Comparison of ENCODE assay signal across 1 cellular context in the genomic region with DNA sequence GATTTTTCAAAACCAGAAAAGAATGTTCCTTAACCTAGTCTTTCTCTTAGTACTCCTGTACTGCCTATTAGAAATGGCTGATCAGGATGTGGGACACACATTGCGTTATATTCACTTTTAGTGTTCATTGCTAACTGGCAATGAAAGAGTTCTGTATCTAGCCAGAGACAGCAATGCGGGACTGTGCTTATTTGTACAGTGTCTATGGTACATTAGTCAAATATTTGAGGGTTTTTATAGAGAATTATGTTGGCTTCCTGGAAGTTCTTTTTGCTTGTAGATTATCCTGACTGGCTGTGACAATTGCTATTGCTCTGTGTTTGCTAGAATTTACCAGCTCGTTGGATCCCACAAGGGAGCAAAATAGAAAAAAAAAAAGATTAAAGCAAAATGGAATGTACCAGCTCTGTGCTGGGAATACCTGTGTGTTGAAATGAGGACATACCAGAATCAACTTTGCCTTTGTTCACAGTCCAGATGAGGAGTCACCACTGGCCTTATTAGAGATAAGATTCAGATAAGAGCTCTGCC.
TF ChIP-seq lines count a peak whose summit lies in the region.

No MANE protein-coding gene starts in this region.

TF ChIP-seq in HepG2, 621 proteins besides CTCF, POLR2A, EP300 and RAD21 (continues in another document):
- TF ChIP-seq SP5 (CRISPR knock-in tag; IDR thresholded peaks at IDR 0.05; ENCODE audit: borderline replicate concordance, low read depth) (peak; percentile 60; the same call in 1 of the 2 replicates), SIN3B (IDR thresholded peaks at IDR 0.05; ENCODE audit: low read length) (no peak), SOX6 (IDR thresholded peaks at IDR 0.05) (no peak), SOX6 (CRISPR knock-in tag; IDR thresholded peaks at IDR 0.05) (peak; percentile 92), CENPBD1 (CRISPR knock-in tag; IDR thresholded peaks at IDR 0.05; ENCODE audit: borderline replicate concordance, low read depth) (no peak), TCF7 (IDR thresholded peaks at IDR 0.05; ENCODE audit: low read depth) (peak; percentile 88), NR2F6 (IDR thresholded peaks at IDR 0.05) (peak; percentile 39), NR2F6 (CRISPR knock-in tag; IDR thresholded peaks at IDR 0.05) (peak; percentile 42), TCF7L2 (IDR thresholded peaks at IDR 0.05; ENCODE audit: low read depth, low read length) (peak; percentile 83), ZNF564 (CRISPR knock-in tag; IDR thresholded peaks at IDR 0.05) (no peak), NFE2 (CRISPR knock-in tag; IDR thresholded peaks at IDR 0.05) (no peak), ZBTB42 (CRISPR knock-in tag; IDR thresholded peaks at IDR 0.05) (no peak), ZBTB20 (CRISPR knock-in tag; IDR thresholded peaks at IDR 0.05; ENCODE audit: borderline replicate concordance, low read depth) (no peak), ARID3A (IDR thresholded peaks at IDR 0.05; ENCODE audit: low read depth, low read length) (peak; percentile 93), HNRNPUL1 (IDR thresholded peaks at IDR 0.05; ENCODE audit: low read depth, low read length) (peak; percentile 77; the same call in 1 of the 2 replicates), MXD4 (CRISPR knock-in tag; IDR thresholded peaks at IDR 0.05) (0 out of 2 replicates have a peak, but pooled peaks have one; percentile 21), MEIS1 (CRISPR knock-in tag; IDR thresholded peaks at IDR 0.05; ENCODE audit: borderline replicate concordance) (no peak), ZSCAN29 (CRISPR knock-in tag; conservative IDR thresholded peaks at IDR 0.05) (no peak), ZFP91 (CRISPR knock-in tag; IDR thresholded peaks at IDR 0.05; ENCODE audit: borderline replicate concordance) (no peak), ZNF512B (CRISPR knock-in tag; IDR thresholded peaks at IDR 0.05; ENCODE audit: borderline replicate concordance) (no peak), ZNF644 (CRISPR knock-in tag; IDR thresholded peaks at IDR 0.05; ENCODE audit: low read depth) (peak; percentile 9; the same call in 1 of the 2 replicates), ZBTB25 (CRISPR knock-in tag; IDR thresholded peaks at IDR 0.05) (0 out of 2 replicates have a peak, but pooled peaks have one; percentile 40), TBX2 (CRISPR knock-in tag; IDR thresholded peaks at IDR 0.05; ENCODE audit: borderline replicate concordance) (peak; percentile 65; the same call in 1 of the 2 replicates), GABPB1 (CRISPR knock-in tag; IDR thresholded peaks at IDR 0.05) (no peak), ATRX (CRISPR knock-in tag; IDR thresholded peaks at IDR 0.05; ENCODE audit: borderline replicate concordance) (no peak), ZNF143 (CRISPR knock-in tag; IDR thresholded peaks at IDR 0.05) (no peak), ZNF878 (CRISPR knock-in tag; IDR thresholded peaks at IDR 0.05) (peak; percentile 37; the same call in 1 of the 2 replicates)
- TF ChIP-seq, protein P1, sequence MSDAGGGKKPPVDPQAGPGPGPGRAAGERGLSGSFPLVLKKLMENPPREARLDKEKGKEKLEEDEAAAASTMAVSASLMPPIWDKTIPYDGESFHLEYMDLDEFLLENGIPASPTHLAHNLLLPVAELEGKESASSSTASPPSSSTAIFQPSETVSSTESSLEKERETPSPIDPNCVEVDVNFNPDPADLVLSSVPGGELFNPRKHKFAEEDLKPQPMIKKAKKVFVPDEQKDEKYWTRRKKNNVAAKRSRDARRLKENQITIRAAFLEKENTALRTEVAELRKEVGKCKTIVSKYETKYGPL (CRISPR knock-in tag; IDR thresholded peaks at IDR 0.05): no peak
- TF ChIP-seq, protein P2, sequence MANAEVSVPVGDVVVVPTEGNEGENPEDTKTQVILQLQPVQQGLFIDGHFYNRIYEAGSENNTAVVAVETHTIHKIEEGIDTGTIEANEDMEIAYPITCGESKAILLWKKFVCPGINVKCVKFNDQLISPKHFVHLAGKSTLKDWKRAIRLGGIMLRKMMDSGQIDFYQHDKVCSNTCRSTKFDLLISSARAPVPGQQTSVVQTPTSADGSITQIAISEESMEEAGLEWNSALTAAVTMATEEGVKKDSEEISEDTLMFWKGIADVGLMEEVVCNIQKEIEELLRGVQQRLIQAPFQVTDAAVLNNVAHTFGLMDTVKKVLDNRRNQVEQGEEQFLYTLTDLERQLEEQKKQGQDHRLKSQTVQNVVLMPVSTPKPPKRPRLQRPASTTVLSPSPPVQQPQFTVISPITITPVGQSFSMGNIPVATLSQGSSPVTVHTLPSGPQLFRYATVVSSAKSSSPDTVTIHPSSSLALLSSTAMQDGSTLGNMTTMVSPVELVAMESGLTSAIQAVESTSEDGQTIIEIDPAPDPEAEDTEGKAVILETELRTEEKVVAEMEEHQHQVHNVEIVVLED (CRISPR knock-in tag; IDR thresholded peaks at IDR 0.05; ENCODE audit: borderline replicate concordance): peak; percentile 21; the same call in 1 of the 2 replicates
- TF ChIP-seq, protein P3, sequence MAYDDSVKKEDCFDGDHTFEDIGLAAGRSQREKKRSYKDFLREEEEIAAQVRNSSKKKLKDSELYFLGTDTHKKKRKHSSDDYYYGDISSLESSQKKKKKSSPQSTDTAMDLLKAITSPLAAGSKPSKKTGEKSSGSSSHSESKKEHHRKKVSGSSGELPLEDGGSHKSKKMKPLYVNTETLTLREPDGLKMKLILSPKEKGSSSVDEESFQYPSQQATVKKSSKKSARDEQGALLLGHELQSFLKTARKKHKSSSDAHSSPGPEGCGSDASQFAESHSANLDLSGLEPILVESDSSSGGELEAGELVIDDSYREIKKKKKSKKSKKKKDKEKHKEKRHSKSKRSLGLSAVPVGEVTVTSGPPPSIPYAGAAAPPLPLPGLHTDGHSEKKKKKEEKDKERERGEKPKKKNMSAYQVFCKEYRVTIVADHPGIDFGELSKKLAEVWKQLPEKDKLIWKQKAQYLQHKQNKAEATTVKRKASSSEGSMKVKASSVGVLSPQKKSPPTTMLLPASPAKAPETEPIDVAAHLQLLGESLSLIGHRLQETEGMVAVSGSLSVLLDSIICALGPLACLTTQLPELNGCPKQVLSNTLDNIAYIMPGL (CRISPR knock-in tag; IDR thresholded peaks at IDR 0.05; ENCODE audit: borderline replicate concordance in 1 of 2, low read depth in 1 of 2): no peak
- TF ChIP-seq, protein P4, sequence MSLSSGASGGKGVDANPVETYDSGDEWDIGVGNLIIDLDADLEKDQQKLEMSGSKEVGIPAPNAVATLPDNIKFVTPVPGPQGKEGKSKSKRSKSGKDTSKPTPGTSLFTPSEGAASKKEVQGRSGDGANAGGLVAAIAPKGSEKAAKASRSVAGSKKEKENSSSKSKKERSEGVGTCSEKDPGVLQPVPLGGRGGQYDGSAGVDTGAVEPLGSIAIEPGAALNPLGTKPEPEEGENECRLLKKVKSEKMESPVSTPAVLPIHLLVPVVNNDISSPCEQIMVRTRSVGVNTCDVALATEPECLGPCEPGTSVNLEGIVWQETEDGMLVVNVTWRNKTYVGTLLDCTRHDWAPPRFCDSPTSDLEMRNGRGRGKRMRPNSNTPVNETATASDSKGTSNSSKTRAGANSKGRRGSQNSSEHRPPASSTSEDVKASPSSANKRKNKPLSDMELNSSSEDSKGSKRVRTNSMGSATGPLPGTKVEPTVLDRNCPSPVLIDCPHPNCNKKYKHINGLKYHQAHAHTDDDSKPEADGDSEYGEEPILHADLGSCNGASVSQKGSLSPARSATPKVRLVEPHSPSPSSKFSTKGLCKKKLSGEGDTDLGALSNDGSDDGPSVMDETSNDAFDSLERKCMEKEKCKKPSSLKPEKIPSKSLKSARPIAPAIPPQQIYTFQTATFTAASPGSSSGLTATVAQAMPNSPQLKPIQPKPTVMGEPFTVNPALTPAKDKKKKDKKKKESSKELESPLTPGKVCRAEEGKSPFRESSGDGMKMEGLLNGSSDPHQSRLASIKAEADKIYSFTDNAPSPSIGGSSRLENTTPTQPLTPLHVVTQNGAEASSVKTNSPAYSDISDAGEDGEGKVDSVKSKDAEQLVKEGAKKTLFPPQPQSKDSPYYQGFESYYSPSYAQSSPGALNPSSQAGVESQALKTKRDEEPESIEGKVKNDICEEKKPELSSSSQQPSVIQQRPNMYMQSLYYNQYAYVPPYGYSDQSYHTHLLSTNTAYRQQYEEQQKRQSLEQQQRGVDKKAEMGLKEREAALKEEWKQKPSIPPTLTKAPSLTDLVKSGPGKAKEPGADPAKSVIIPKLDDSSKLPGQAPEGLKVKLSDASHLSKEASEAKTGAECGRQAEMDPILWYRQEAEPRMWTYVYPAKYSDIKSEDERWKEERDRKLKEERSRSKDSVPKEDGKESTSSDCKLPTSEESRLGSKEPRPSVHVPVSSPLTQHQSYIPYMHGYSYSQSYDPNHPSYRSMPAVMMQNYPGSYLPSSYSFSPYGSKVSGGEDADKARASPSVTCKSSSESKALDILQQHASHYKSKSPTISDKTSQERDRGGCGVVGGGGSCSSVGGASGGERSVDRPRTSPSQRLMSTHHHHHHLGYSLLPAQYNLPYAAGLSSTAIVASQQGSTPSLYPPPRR (CRISPR knock-in tag; IDR thresholded peaks at IDR 0.05; ENCODE audit: borderline replicate concordance): peak; percentile 61; the same call in 1 of the 2 replicates
- TF ChIP-seq, protein P5, sequence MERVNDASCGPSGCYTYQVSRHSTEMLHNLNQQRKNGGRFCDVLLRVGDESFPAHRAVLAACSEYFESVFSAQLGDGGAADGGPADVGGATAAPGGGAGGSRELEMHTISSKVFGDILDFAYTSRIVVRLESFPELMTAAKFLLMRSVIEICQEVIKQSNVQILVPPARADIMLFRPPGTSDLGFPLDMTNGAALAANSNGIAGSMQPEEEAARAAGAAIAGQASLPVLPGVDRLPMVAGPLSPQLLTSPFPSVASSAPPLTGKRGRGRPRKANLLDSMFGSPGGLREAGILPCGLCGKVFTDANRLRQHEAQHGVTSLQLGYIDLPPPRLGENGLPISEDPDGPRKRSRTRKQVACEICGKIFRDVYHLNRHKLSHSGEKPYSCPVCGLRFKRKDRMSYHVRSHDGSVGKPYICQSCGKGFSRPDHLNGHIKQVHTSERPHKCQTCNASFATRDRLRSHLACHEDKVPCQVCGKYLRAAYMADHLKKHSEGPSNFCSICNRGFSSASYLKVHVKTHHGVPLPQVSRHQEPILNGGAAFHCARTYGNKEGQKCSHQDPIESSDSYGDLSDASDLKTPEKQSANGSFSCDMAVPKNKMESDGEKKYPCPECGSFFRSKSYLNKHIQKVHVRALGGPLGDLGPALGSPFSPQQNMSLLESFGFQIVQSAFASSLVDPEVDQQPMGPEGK (CRISPR knock-in tag; IDR thresholded peaks at IDR 0.05): 0 out of 2 replicates have a peak, but pooled peaks have one; percentile 13
